Comparison of ENCODE assay signal across 10 cellular contexts in the genomic region with DNA sequence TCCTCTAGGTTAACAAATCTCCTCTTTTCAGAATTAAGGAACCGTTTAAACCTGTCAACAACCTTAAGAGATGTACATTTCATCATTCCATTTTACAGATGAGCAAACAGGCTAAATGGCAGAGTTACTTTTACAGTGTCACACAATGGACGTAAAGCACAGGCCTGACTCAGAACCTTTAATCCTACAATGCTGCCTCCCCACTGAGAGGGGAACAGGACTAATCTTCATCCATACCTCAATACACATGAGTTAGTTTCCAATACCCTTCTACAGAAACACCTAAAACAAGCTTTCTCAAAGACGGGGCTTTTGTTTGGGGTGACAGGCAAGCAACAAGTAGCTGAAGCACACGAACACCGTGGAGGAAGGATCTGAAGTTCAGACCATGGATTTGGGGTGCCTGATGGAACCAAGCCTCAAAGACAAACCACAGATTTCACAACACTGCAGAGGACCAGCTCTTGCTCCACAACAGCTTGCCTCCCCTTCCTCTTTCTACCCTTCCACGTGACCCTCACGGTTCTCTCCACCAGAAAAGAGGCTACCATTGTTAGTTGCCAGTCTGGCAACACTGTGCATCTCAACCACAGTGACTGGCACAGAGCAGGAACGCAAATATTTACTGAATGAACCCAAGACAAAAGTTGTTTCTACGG. TPM values are rescaled to one million over a fixed set of nuclear protein-coding genes. Genes with fewer than 3 reads are reported as not detected.
DNase-seq lines count a peak whose midpoint lies in the region; ATAC-seq, FAIRE-seq and TF ChIP-seq lines count a peak whose summit lies in the region.
"Had no signal": no experiment of that assay in that cellular context is flagged by ENCODE, and none has a peak within 500 bp of the region (broad histone marks: within the 10 kb centered on the region; RNA-seq: fewer than 3 reads in every experiment).

No MANE protein-coding gene starts in this region.

- peak; percentile 9; the same call in 1 of the 3 replicates for ATAC-seq in HepG2
- ATAC-seq in GM21737 (IDR thresholded peaks at IDR 0.05; ENCODE audit: unreplicated experiment): no peak
- no peak for ATAC-seq in HG03045 (IDR thresholded peaks at IDR 0.05; ENCODE audit: unreplicated experiment)

- H3K27me3 ChIP-seq in HepG2 (ENCODE audit: control insufficient read depth in 1 of 2, insufficient read depth in 2 of 2, low read length in 2 of 2): peaks cover 0 to 15% of the 10 kb centered on the region in 2 experiments; a peak in 3 of 5 replicates

- FAIRE-seq in HepG2 (lab: Jason Lieb, UNC): peak; percentile 69
- FAIRE-seq: GM18507 had no signal

- H3K4me2 ChIP-seq in HepG2 (ENCODE audit: low read depth, low read length): peak overlapping the region; percentile 92

- no peak for TF ChIP-seq POLR2A in HepG2 (IDR thresholded peaks at IDR 0.05; ENCODE audit: insufficient read depth in 1 of 2, low read depth in 2 of 2, low read length in 2 of 2)

- H3K27ac ChIP-seq in HepG2 (ENCODE audit: extremely low read length, insufficient read depth, low read length) (no peak overlapping the region), substantia nigra (ENCODE audit: low read depth, low read length, poor library complexity, severe bottlenecking) (peak overlapping the region; percentile 98)

- CTCF ChIA-PET in AG04449 (lab: Yijun Ruan, JAX): interaction anchor here (1.0 to 2.6 kb wide), 3 partner anchors 10 to 161 kb away, joined by 3 to 15 read pairs (median 3); no protein-coding TSS in a partner anchor
- CTCF ChIA-PET in HepG2 (lab: Yijun Ruan, JAX; ENCODE audit: low intra/inter-chr PET ratio, low total read pairs): no interaction called here

- H3K4me3 ChIP-seq in AG04449 (ENCODE audit: low read depth, low read length) (peak overlapping the region; percentile 81), astrocyte of the spinal cord (ENCODE audit: low read depth, low read length) (peak overlapping the region; percentile 75), HepG2 (replicated peaks in 1 of 3; ENCODE audit: insufficient read depth in 1 of 3, low read depth in 2 of 3, low read length in 3 of 3) (peak overlapping the region; percentile 71 to 91 (median 85))
- H3K4me3 ChIP-seq in Jurkat, Clone E6-1 (ENCODE audit: low read length): peak overlapping the region; percentile 89

- peak overlapping the region; percentile 79; the same call in 1 of the 2 replicates for H3K9ac ChIP-seq in HepG2 (ENCODE audit: insufficient read depth, low read depth, low read length)

- H2AFZ ChIP-seq in HepG2 (ENCODE audit: low read length): no peak overlapping the region

- peaks cover 35% of the 10 kb centered on the region for H3K79me2 ChIP-seq in HepG2 (ENCODE audit: insufficient read depth, low read length)

- in situ Hi-C loops in astrocyte of the spinal cord (cut with HindIII; ENCODE audit: low sequenced_read_pairs) (no loop called here), HepG2 (cut with HindIII; ENCODE audit: extremely low pct_ligation_motif_present, low pct_unique_long_range_greater_than_20kb) (no loop called here)

- POLR2A ChIA-PET in AG04449 (lab: Yijun Ruan, JAX) (no interaction called here), HepG2 (lab: Yijun Ruan, JAX) (no interaction called here)

- H3K4me1 ChIP-seq in HepG2 (ENCODE audit: insufficient read depth, low read length): peaks cover 32% of the 10 kb centered on the region

- no peak for TF ChIP-seq RAD21 in HepG2 (CRISPR knock-in tag; IDR thresholded peaks at IDR 0.05)

- intact Hi-C loops in HepG2 (cut with micrococcal nuclease; ENCODE audit: unreplicated experiment): loop anchor here (5.0 kb wide), 1 partner anchor 162 kb away; the partner anchor contains the start of gene TBC1D9B

- H3K9me3 ChIP-seq in HepG2 (ENCODE audit: low read length): 0 out of 2 replicates have a peak, but pooled peaks cover 4% of the 10 kb centered on the region

- BruUV-seq in HepG2 (replicated peaks; lab: Mats Ljungman, UMichigan): no TSS peak

- no peak for DNase-seq in AG04449 (ENCODE audit: low read depth, low spot score)
- DNase-seq in Jurkat, Clone E6-1 (ENCODE audit: low read depth, low spot score): no peak
- peak; percentile 26 for DNase-seq in astrocyte of the spinal cord (ENCODE audit: low read depth, low spot score)
- peak; percentile 56 for DNase-seq in HepG2 (ENCODE audit: low spot score)
- peak in 47 of 49 donors; percentile 26 to 91 (median 71) for DNase-seq in substantia nigra (lab: John Stamatoyannopoulos, UW)
- DNase-seq in NCI-H510A (lab: John Stamatoyannopoulos, UW): no peak
- DNase-seq: activated naive CD8-positive, alpha-beta T cell treated with anti-CD3 and anti-CD28 coated beads, Interleukin-2, amount 10 ng/mL, durations not matched to agents 7 days and 5 days had no signal

- WGBS in HepG2 (ENCODE audit: low lambda C conversion rate): 8% methylated on average over 7 of the region's 9 CpGs

- no peaks in the 10 kb centered on the region for H3K36me3 ChIP-seq in HepG2 (replicated peaks in 1 of 2; ENCODE audit: control insufficient read depth in 1 of 2, insufficient read depth in 2 of 2, low read length in 2 of 2)

- H4K20me1 ChIP-seq in HepG2 (ENCODE audit: insufficient read depth, low read length): peaks cover 14% of the 10 kb centered on the region; the same call in 1 of the 2 replicates

- TF ChIP-seq EP300 in HepG2 (IDR thresholded peaks at IDR 0.05; ENCODE audit: low read depth in 2 of 2, low read length in 2 of 2) (no peak), HepG2 (CRISPR knock-in tag; IDR thresholded peaks at IDR 0.05; ENCODE audit: borderline replicate concordance) (no peak)

- no peak for TF ChIP-seq CTCF in AG04449 (IDR thresholded peaks at IDR 0.05; ENCODE audit: insufficient read depth, low read length, missing control alignments)
- TF ChIP-seq CTCF in astrocyte of the spinal cord (IDR thresholded peaks at IDR 0.05; ENCODE audit: low read depth, low read length): no peak
- no peak for TF ChIP-seq CTCF in HepG2 (CRISPR knock-in tag; IDR thresholded peaks at IDR 0.05)

TF ChIP-seq in HepG2, 621 proteins besides CTCF, POLR2A, EP300 and RAD21 (continues in another document):
- TF ChIP-seq ZFY (CRISPR knock-in tag; IDR thresholded peaks at IDR 0.05): peak; percentile 17; the same call in 1 of the 2 replicates
- no peak for TF ChIP-seq ZFX (CRISPR knock-in tag; IDR thresholded peaks at IDR 0.05; ENCODE audit: low read depth)
- TF ChIP-seq NFIC (IDR thresholded peaks at IDR 0.05; ENCODE audit: low read length): no peak
- TF ChIP-seq, protein P1, sequence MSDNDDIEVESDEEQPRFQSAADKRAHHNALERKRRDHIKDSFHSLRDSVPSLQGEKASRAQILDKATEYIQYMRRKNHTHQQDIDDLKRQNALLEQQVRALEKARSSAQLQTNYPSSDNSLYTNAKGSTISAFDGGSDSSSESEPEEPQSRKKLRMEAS (IDR thresholded peaks at IDR 0.05): peak; percentile 41; the same call in 1 of the 2 replicates
- no peak for TF ChIP-seq ZC3H4 (CRISPR knock-in tag; IDR thresholded peaks at IDR 0.05; ENCODE audit: borderline replicate concordance)
- TF ChIP-seq, protein P2, sequence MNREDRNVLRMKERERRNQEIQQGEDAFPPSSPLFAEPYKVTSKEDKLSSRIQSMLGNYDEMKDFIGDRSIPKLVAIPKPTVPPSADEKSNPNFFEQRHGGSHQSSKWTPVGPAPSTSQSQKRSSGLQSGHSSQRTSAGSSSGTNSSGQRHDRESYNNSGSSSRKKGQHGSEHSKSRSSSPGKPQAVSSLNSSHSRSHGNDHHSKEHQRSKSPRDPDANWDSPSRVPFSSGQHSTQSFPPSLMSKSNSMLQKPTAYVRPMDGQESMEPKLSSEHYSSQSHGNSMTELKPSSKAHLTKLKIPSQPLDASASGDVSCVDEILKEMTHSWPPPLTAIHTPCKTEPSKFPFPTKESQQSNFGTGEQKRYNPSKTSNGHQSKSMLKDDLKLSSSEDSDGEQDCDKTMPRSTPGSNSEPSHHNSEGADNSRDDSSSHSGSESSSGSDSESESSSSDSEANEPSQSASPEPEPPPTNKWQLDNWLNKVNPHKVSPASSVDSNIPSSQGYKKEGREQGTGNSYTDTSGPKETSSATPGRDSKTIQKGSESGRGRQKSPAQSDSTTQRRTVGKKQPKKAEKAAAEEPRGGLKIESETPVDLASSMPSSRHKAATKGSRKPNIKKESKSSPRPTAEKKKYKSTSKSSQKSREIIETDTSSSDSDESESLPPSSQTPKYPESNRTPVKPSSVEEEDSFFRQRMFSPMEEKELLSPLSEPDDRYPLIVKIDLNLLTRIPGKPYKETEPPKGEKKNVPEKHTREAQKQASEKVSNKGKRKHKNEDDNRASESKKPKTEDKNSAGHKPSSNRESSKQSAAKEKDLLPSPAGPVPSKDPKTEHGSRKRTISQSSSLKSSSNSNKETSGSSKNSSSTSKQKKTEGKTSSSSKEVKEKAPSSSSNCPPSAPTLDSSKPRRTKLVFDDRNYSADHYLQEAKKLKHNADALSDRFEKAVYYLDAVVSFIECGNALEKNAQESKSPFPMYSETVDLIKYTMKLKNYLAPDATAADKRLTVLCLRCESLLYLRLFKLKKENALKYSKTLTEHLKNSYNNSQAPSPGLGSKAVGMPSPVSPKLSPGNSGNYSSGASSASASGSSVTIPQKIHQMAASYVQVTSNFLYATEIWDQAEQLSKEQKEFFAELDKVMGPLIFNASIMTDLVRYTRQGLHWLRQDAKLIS (CRISPR knock-in tag; IDR thresholded peaks at IDR 0.05): no peak

RNA-seq across cellular contexts. Expression of gene RNF130, which starts 1.8 kb away (rescaled TPM):
- polyA plus RNA-seq in Jurkat, Clone E6-1 (2012; ENCODE audit: insufficient read depth, insufficient read length): 158 TPM
- 21.3 and 28.2 TPM in 2 replicates for total RNA-seq in HepG2 (2016; rRNA removed; fragmentation: Illumina TruSeq; extraction: Trizol)
- total RNA-seq in HepG2 (2016; cell fraction: cytosol; rRNA removed; fragmentation: Illumina TruSeq; extraction: Trizol; ENCODE audit: low read depth): 51.1 and 56.5 TPM in 2 replicates
- total RNA-seq in HepG2 (2016; cell fraction: insoluble cytoplasmic fraction; rRNA removed; fragmentation: Illumina TruSeq; extraction: Trizol): 20.7 and 27.0 TPM in 2 replicates
- total RNA-seq in HepG2 (2016; cell fraction: membrane; rRNA removed; fragmentation: Illumina TruSeq; extraction: Trizol): 71.6 and 78.1 TPM in 2 replicates
- total RNA-seq in HepG2 (2016; cell fraction: nucleus; rRNA removed; fragmentation: Illumina TruSeq; extraction: Trizol): 19.2 and 22.9 TPM in 2 replicates
- polyA plus RNA-seq in HepG2 (2011; rRNA removed): 25.9 and 28.3 TPM in 2 replicates
- 21.0 and 26.9 TPM in 2 replicates for polyA plus RNA-seq in HepG2 (2011; cell fraction: cytosol; rRNA removed)
- 10.8 and 12.4 TPM in 2 replicates for polyA plus RNA-seq in HepG2 (2011; cell fraction: nucleus; rRNA removed)
- 21.3 and 23.0 TPM in 2 replicates for polyA plus RNA-seq in HepG2 (2012)
- polyA plus RNA-seq in HepG2 (2016; cell fraction: cytosol; fragmentation: Illumina TruSeq; extraction: Trizol; ENCODE audit: low read depth): 78.2 and 88.6 TPM in 2 replicates
- polyA plus RNA-seq in HepG2 (2016; cell fraction: insoluble cytoplasmic fraction; fragmentation: Illumina TruSeq; extraction: Trizol; ENCODE audit: low read depth): 31.6 and 34.3 TPM in 2 replicates
- polyA plus RNA-seq in HepG2 (2016; cell fraction: membrane; fragmentation: Illumina TruSeq; extraction: Trizol; ENCODE audit: low read depth): 86.4 and 87.9 TPM in 2 replicates
- 38.8 and 41.1 TPM in 2 replicates for polyA plus RNA-seq in HepG2 (2016; cell fraction: nucleus; fragmentation: Illumina TruSeq; extraction: Trizol; ENCODE audit: insufficient read depth, low read depth)
- 12.5 and 16.7 TPM in 2 replicates for polyA minus RNA-seq in HepG2 (2011; rRNA and poly(A)+ RNA removed; ENCODE audit: low replicate concordance)
- 12.9 and 13.1 TPM in 2 replicates for polyA minus RNA-seq in HepG2 (2011; cell fraction: cytosol; rRNA and poly(A)+ RNA removed)
- 18.3 and 20.1 TPM in 2 replicates for polyA minus RNA-seq in HepG2 (2011; cell fraction: nucleus; rRNA and poly(A)+ RNA removed)

Comparison
In these comparisons a context has a peak if more than half of its experiments do, and no peak if none do; other contexts are left out.
1. DNase-seq: peak in astrocyte of the spinal cord (single experiment), HepG2 (single experiment) and substantia nigra (47 of 49); none in AG04449 (single experiment), Jurkat, Clone E6-1 (single experiment) and NCI-H510A (single experiment).
2. Peak in every context shown above with its lines, with median percentiles within 50 percentile points of each other: H3K4me3 ChIP-seq.